Comparison of ENCODE assay signal across 20 cellular contexts in the genomic region with DNA sequence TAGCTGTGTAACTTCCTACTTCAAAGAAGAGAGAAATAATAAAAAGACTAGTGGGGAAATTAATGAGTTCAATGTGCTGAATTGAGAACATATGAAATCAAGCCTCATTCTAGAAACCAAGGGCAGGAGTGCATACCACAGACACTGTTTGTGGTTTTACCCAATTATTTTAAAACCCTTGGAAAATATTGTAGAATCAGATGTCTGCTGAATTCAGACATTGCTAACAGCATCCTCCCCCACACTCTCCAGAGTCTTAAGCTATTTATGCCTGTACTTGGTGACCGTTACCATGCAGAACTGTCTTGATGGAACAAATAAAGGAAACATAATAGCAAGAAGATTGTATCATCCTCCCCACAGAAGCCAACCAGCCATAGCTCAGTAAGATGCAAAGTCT.
DNase-seq lines count a peak whose midpoint lies in the region; ATAC-seq and TF ChIP-seq lines count a peak whose summit lies in the region.
"Had no signal": no experiment of that assay in that cellular context is flagged by ENCODE, and none has a peak within 500 bp of the region (broad histone marks: within the 10 kb centered on the region; RNA-seq: fewer than 3 reads in every experiment).

No MANE protein-coding gene starts in this region.

- H4K8ac ChIP-seq in IMR-90 (ENCODE audit: low read depth in 2 of 2, low read length in 2 of 2), result no peak overlapping the region

- H3K9me3 ChIP-seq in AG04450 (ENCODE audit: control insufficient read depth, insufficient read depth, low read length) (no peaks in the 10 kb centered on the region), IMR-90 (ENCODE audit: control insufficient read depth, insufficient read depth, low read length) (no peaks in the 10 kb centered on the region)
- H3K9me3 ChIP-seq: sigmoid colon, uterus had no signal

- H3K4me3 Mint-ChIP-seq in activated T-cell treated with anti-CD3 and anti-CD28 coated beads, Interleukin-2, amount 50 U/mL, for 24 hours, result no peak overlapping the region
- H3K4me3 Mint-ChIP-seq: activated B cell treated with CpG ODN at 0.5 μM for 24 hours; activated CD8-positive, alpha-beta memory T cell treated with anti-CD3 and anti-CD28 coated beads, Interleukin-2, amount 10 ng/mL, durations not matched to agents 7 days and 5 days; nephron; stimulated activated memory B cell treated with anti-CD40 and anti-IgM and Interleukin-4, amounts not matched to agents 10 μg/mL and 1 μg/mL and 100 μg/mL, for 72 hours had no signal

- CTCF ChIA-PET in AG04450 (lab: Charles Lee), result no interaction called here
- CTCF ChIA-PET in IMR-90 (lab: Yijun Ruan, JAX), result interaction anchor here (1.6 to 1.7 kb wide), 2 partner anchors 10 to 472 kb away, joined by 3 to 7 read pairs; no protein-coding TSS in a partner anchor

- no peaks in the 10 kb centered on the region for H4K20me1 ChIP-seq in IMR-90 (ENCODE audit: insufficient read depth, low read length)

- no peak overlapping the region for H3K4ac ChIP-seq in IMR-90 (ENCODE audit: low read depth, low read length)

- no peaks in the 10 kb centered on the region for H3K36me3 Mint-ChIP-seq in activated T-cell treated with anti-CD3 and anti-CD28 coated beads, Interleukin-2, amount 50 U/mL, for 24 hours (ENCODE audit: low read depth)
- H3K36me3 Mint-ChIP-seq: activated CD8-positive, alpha-beta memory T cell treated with anti-CD3 and anti-CD28 coated beads, Interleukin-2, amount 10 ng/mL, durations not matched to agents 7 days and 5 days; stimulated activated memory B cell treated with anti-CD40 and anti-IgM and Interleukin-4, amounts not matched to agents 10 μg/mL and 1 μg/mL and 100 μg/mL, for 72 hours had no signal

- intact Hi-C loops in IMR-90 (cut with micrococcal nuclease) (no loop called here), dorsolateral prefrontal cortex (cut with DNase I) (no loop called here), left ventricle myocardium superior (cut with micrococcal nuclease) (no loop called here)

- no peak overlapping the region for H3K23ac ChIP-seq in IMR-90 (ENCODE audit: low read depth, low read length)

- no peak overlapping the region for H2BK20ac ChIP-seq in IMR-90 (ENCODE audit: low read depth, low read length)

- H3K4me2 ChIP-seq in IMR-90 (ENCODE audit: low read depth, low read length), result no peak overlapping the region

- no peak overlapping the region for H3K9ac ChIP-seq in IMR-90 (ENCODE audit: low read depth, low read length)

- H3K18ac ChIP-seq in IMR-90 (ENCODE audit: low read depth, low read length), result no peak overlapping the region

- 0 out of 4 replicates have a peak, but pooled peaks cover 0 to 4% of the 10 kb centered on the region in 2 experiments for H3K79me1 ChIP-seq in IMR-90 (ENCODE audit: low read depth in 1 of 2, low read length in 2 of 2)

- WGBS in IMR-90 (ENCODE audit: extremely low coverage in 2 of 2, insufficient read length in 1 of 2), 2 experiments, result no CpG with 5 or more reads among the region's 1 CpG

- H3K27ac ChIP-seq in AG04450 (ENCODE audit: low read depth, low read length) (no peak overlapping the region), IMR-90 (ENCODE audit: insufficient read depth, low read length) (no peak overlapping the region), dorsolateral prefrontal cortex (peak overlapping the region in 42 of 59 donors; percentile 7 to 84 (median 64)), coronary artery (no peak overlapping the region)
- H3K27ac ChIP-seq: uterus had no signal

- no peaks in the 10 kb centered on the region for H3K27me3 Mint-ChIP-seq in activated T-cell treated with anti-CD3 and anti-CD28 coated beads, Interleukin-2, amount 50 U/mL, for 24 hours
- H3K27me3 Mint-ChIP-seq: activated B cell treated with CpG ODN at 0.5 μM for 24 hours; activated CD8-positive, alpha-beta memory T cell treated with anti-CD3 and anti-CD28 coated beads, Interleukin-2, amount 10 ng/mL, durations not matched to agents 7 days and 5 days; stimulated activated memory B cell treated with anti-CD40 and anti-IgM and Interleukin-4, amounts not matched to agents 10 μg/mL and 1 μg/mL and 100 μg/mL, for 72 hours had no signal

- no peak overlapping the region for H2AK5ac ChIP-seq in IMR-90 (ENCODE audit: low read depth, low read length)

- H4K5ac ChIP-seq in IMR-90 (ENCODE audit: low read depth, low read length), result no peak overlapping the region

- no peak overlapping the region for H3K14ac ChIP-seq in IMR-90 (replicated peaks; ENCODE audit: low read depth, low read length)

- H3K9me3 Mint-ChIP-seq in activated T-cell treated with anti-CD3 and anti-CD28 coated beads, Interleukin-2, amount 50 U/mL, for 24 hours, result peaks cover 9% of the 10 kb centered on the region
- H3K9me3 Mint-ChIP-seq: activated B cell treated with CpG ODN at 0.5 μM for 24 hours had no signal

- TF ChIP-seq RAD21 in IMR-90 (IDR thresholded peaks at IDR 0.05; ENCODE audit: low read length), result no peak

- no peak overlapping the region for H3K27ac Mint-ChIP-seq in activated T-cell treated with anti-CD3 and anti-CD28 coated beads, Interleukin-2, amount 50 U/mL, for 24 hours
- H3K27ac Mint-ChIP-seq: activated B cell treated with CpG ODN at 0.5 μM for 24 hours; activated CD8-positive, alpha-beta memory T cell treated with anti-CD3 and anti-CD28 coated beads, Interleukin-2, amount 10 ng/mL, durations not matched to agents 7 days and 5 days; stimulated activated memory B cell treated with anti-CD40 and anti-IgM and Interleukin-4, amounts not matched to agents 10 μg/mL and 1 μg/mL and 100 μg/mL, for 72 hours had no signal

- H3K27me3 ChIP-seq in AG04450 (ENCODE audit: control insufficient read depth, insufficient read depth, low read length), result no peaks in the 10 kb centered on the region
- H3K27me3 ChIP-seq in IMR-90 (ENCODE audit: control insufficient read depth, insufficient read depth, low read length), result no peaks in the 10 kb centered on the region
- H3K27me3 ChIP-seq in dorsolateral prefrontal cortex, result no peaks in the 10 kb centered on the region
- H3K27me3 ChIP-seq: sigmoid colon, uterus had no signal

- dilution Hi-C loops in IMR-90 (cut with HindIII; ENCODE audit: low sequenced_read_pairs, unreplicated experiment), result no loop called here

- in situ Hi-C loops in IMR-90 (cut with MboI; ENCODE audit: low sequenced_read_pairs), result no loop called here

- H2BK15ac ChIP-seq in IMR-90 (ENCODE audit: low read depth, low read length), result no peak overlapping the region

- ATAC-seq in IMR-90 (ENCODE audit: low read depth) (peak; percentile 69), left ventricle myocardium superior (no peak)
- ATAC-seq: activated CD8-positive, alpha-beta memory T cell treated with anti-CD3 and anti-CD28 coated beads, Interleukin-2, amount 10 ng/mL, durations not matched to agents 7 days and 5 days; left lobe of liver; stimulated activated memory B cell treated with anti-CD40 and anti-IgM and Interleukin-4, amounts not matched to agents 10 μg/mL and 1 μg/mL and 100 μg/mL, for 72 hours had no signal

- BruUV-seq in IMR-90 (replicated peaks; lab: Mats Ljungman, UMichigan), result no TSS peak

- no peak overlapping the region for H2AFZ ChIP-seq in IMR-90 (replicated peaks; ENCODE audit: low read length, poor library complexity)

- POLR2A ChIA-PET in AG04450 (lab: Yijun Ruan, JAX), result no interaction called here
- POLR2A ChIA-PET in IMR-90 (lab: Charles Lee; ENCODE audit: unreplicated experiment), result no interaction called here

- TF ChIP-seq POLR2A in IMR-90 (IDR thresholded peaks at IDR 0.05; ENCODE audit: low read depth, low read length), result no peak

- H3K4me3 ChIP-seq in AG04450 (ENCODE audit: low read depth, low read length), result no peak overlapping the region
- no peak overlapping the region for H3K4me3 ChIP-seq in IMR-90 (ENCODE audit: insufficient read depth, low read depth, low read length)
- H3K4me3 ChIP-seq in dorsolateral prefrontal cortex, result no peak overlapping the region
- H3K4me3 ChIP-seq in coronary artery, result no peak overlapping the region
- H3K4me3 ChIP-seq: sigmoid colon, uterus had no signal

- H2AK9ac ChIP-seq in IMR-90 (replicated peaks; ENCODE audit: low read depth, low read length, poor library complexity), result no peak overlapping the region

- H3K4me1 Mint-ChIP-seq in activated T-cell treated with anti-CD3 and anti-CD28 coated beads, Interleukin-2, amount 50 U/mL, for 24 hours (ENCODE audit: low read depth), result no peaks in the 10 kb centered on the region
- H3K4me1 Mint-ChIP-seq: activated B cell treated with CpG ODN at 0.5 μM for 24 hours; activated CD8-positive, alpha-beta memory T cell treated with anti-CD3 and anti-CD28 coated beads, Interleukin-2, amount 10 ng/mL, durations not matched to agents 7 days and 5 days; stimulated activated memory B cell treated with anti-CD40 and anti-IgM and Interleukin-4, amounts not matched to agents 10 μg/mL and 1 μg/mL and 100 μg/mL, for 72 hours had no signal

- H4K91ac ChIP-seq in IMR-90 (ENCODE audit: insufficient read depth, low read depth, low read length), result no peak overlapping the region

- H2BK120ac ChIP-seq in IMR-90 (ENCODE audit: low read depth, low read length), result no peak overlapping the region

- no peaks in the 10 kb centered on the region for H3K36me3 ChIP-seq in IMR-90 (ENCODE audit: control insufficient read depth, insufficient read depth, low read length)
- H3K36me3 ChIP-seq: sigmoid colon, uterus had no signal

- no peak overlapping the region for H2BK5ac ChIP-seq in IMR-90 (ENCODE audit: low read depth, low read length, poor library complexity, severe bottlenecking)

- DNase-seq in AG04450 (ENCODE audit: low read depth, low spot score) (peak; percentile 18), IMR-90 (peak; percentile 74), dorsolateral prefrontal cortex (no peak), middle frontal gyrus (ENCODE audit: extremely low spot score, low spot score) (peak; percentile 43), left ventricle myocardium superior (no peak), coronary artery (ENCODE audit: low spot score) (no peak), NCI-H187 treated with DMSO at 0.1 percent for 48 hours (lab: John Stamatoyannopoulos, UW) (no peak)
- DNase-seq in activated T-cell treated with anti-CD3 and anti-CD28 coated beads, Interleukin-2, amount 50 U/mL, for 24 hours, result no peak
- DNase-seq: activated B cell treated with CpG ODN at 0.5 μM for 24 hours; activated CD8-positive, alpha-beta memory T cell treated with anti-CD3 and anti-CD28 coated beads, Interleukin-2, amount 10 ng/mL, durations not matched to agents 7 days and 5 days; activated naive CD4-positive, alpha-beta T cell treated with Interleukin-2 at 50 U/mL for 16 hours; Calu3; central memory CD4-positive, alpha-beta T cell; NCI-H146; NCI-H510A treated with DMSO at 0.1 percent for 48 hours; sigmoid colon; uterus had no signal

- H3K9me1 ChIP-seq in IMR-90 (ENCODE audit: insufficient read depth, low read length), result no peaks in the 10 kb centered on the region; the same call in 1 of the 2 replicates

- no peaks in the 10 kb centered on the region for H3K4me1 ChIP-seq in IMR-90 (ENCODE audit: control insufficient read depth, insufficient read depth, low read length)
- H3K4me1 ChIP-seq: uterus had no signal

- H3K56ac ChIP-seq in IMR-90 (ENCODE audit: extremely low read depth, insufficient read depth, low read length), result no peak overlapping the region

- no peak for TF ChIP-seq CTCF in AG04450 (IDR thresholded peaks at IDR 0.05; ENCODE audit: low read depth, low read length)
- no peak for TF ChIP-seq CTCF in IMR-90 (conservative IDR thresholded peaks at IDR 0.05; ENCODE audit: low read depth, low read length)
- no peak for TF ChIP-seq CTCF in dorsolateral prefrontal cortex (IDR thresholded peaks at IDR 0.05 in 54 of 56, conservative IDR thresholded peaks at IDR 0.05 in 2 of 56; ENCODE audit: low read depth in 1 of 56, partially characterized antibody in 56 of 56)
- TF ChIP-seq CTCF in coronary artery (IDR thresholded peaks at IDR 0.05), result no peak

Comparison
In these comparisons a context has a peak if more than half of its experiments do, and no peak if none do; other contexts are left out.
1. DNase-seq: peak in AG04450 (single experiment), IMR-90 (single experiment) and middle frontal gyrus (single experiment); none in dorsolateral prefrontal cortex (0 of 10), left ventricle myocardium superior (single experiment), coronary artery (single experiment), NCI-H187 treated with DMSO at 0.1 percent for 48 hours (single experiment) and activated T-cell treated with anti-CD3 and anti-CD28 coated beads, Interleukin-2, amount 50 U/mL, for 24 hours (single experiment).
2. H3K27ac ChIP-seq: peak in dorsolateral prefrontal cortex (42 of 59); none in AG04450 (single experiment), IMR-90 (single experiment) and coronary artery (0 of 2).